In the genomic region with DNA sequence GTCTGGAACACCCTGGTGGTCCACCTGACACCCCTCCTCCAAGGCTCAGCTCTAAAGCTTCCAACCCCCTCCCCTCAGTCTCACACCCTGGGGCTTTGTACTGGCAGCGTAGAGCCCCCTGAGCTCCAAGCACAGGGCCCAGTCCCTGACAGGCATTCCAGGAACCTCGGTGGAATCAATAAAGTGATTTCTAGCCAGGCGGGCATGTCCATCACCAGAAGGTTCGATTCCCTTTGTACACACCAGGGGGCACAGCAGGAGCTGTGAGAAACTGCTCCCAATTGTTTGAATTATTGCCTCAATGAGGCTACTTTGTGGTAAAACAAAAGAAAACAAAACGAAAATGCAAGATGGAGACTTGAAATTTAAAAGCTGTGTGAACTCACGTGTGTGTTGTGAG, we compare ENCODE assay signal across 8 cellular contexts. TPM values are rescaled to one million over a fixed set of nuclear protein-coding genes. Genes with fewer than 3 reads are reported as not detected.
DNase-seq lines count a peak whose midpoint lies in the region; ATAC-seq and TF ChIP-seq lines count a peak whose summit lies in the region.

No MANE protein-coding gene starts in this region.

- DNase-seq in DMS53 (lab: John Stamatoyannopoulos, UW): peak; percentile 64
- DNase-seq in activated CD4-positive, alpha-beta T cell treated with anti-CD3 and anti-CD28 coated beads, Interleukin-2, amount 50 U/mL, for 48 hours: peak; percentile 45 to 56
- DNase-seq in epithelial cell of proximal tubule (ENCODE audit: low read depth): no peak
- DNase-seq in renal cortical epithelial cell (ENCODE audit: low read depth): peak; percentile 55
- no peak for DNase-seq in NCI-H1930 (lab: John Stamatoyannopoulos, UW)
- DNase-seq in NCI-H187 treated with DMSO at 0.1 percent for 48 hours (lab: John Stamatoyannopoulos, UW): no peak

- H3K4me3 ChIP-seq in epithelial cell of proximal tubule (ENCODE audit: low read depth, low read length): no peak overlapping the region

- TF ChIP-seq RAD21 in Ishikawa (IDR thresholded peaks at IDR 0.05; ENCODE audit: low read depth): peak; percentile 58

- TF ChIP-seq CTCF in epithelial cell of proximal tubule (conservative IDR thresholded peaks at IDR 0.05; ENCODE audit: low read depth, low read length): peak; percentile 81

- TF ChIP-seq EP300 in Ishikawa (IDR thresholded peaks at IDR 0.05; ENCODE audit: borderline replicate concordance): no peak

- no peak for ATAC-seq in HG02840 (IDR thresholded peaks at IDR 0.05; ENCODE audit: low FRiP score, unreplicated experiment)

TF ChIP-seq in Ishikawa, 13 proteins besides CTCF, POLR2A, EP300 and RAD21:
- TF ChIP-seq MAX (IDR thresholded peaks at IDR 0.05): no peak
- TF ChIP-seq, protein P1, sequence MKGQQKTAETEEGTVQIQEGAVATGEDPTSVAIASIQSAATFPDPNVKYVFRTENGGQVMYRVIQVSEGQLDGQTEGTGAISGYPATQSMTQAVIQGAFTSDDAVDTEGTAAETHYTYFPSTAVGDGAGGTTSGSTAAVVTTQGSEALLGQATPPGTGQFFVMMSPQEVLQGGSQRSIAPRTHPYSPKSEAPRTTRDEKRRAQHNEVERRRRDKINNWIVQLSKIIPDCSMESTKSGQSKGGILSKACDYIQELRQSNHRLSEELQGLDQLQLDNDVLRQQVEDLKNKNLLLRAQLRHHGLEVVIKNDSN (IDR thresholded peaks at IDR 0.05): no peak
- TF ChIP-seq, protein P2, sequence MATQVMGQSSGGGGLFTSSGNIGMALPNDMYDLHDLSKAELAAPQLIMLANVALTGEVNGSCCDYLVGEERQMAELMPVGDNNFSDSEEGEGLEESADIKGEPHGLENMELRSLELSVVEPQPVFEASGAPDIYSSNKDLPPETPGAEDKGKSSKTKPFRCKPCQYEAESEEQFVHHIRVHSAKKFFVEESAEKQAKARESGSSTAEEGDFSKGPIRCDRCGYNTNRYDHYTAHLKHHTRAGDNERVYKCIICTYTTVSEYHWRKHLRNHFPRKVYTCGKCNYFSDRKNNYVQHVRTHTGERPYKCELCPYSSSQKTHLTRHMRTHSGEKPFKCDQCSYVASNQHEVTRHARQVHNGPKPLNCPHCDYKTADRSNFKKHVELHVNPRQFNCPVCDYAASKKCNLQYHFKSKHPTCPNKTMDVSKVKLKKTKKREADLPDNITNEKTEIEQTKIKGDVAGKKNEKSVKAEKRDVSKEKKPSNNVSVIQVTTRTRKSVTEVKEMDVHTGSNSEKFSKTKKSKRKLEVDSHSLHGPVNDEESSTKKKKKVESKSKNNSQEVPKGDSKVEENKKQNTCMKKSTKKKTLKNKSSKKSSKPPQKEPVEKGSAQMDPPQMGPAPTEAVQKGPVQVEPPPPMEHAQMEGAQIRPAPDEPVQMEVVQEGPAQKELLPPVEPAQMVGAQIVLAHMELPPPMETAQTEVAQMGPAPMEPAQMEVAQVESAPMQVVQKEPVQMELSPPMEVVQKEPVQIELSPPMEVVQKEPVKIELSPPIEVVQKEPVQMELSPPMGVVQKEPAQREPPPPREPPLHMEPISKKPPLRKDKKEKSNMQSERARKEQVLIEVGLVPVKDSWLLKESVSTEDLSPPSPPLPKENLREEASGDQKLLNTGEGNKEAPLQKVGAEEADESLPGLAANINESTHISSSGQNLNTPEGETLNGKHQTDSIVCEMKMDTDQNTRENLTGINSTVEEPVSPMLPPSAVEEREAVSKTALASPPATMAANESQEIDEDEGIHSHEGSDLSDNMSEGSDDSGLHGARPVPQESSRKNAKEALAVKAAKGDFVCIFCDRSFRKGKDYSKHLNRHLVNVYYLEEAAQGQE (IDR thresholded peaks at IDR 0.05; ENCODE audit: low read depth): no peak
- no peak for TF ChIP-seq ZBTB7A (IDR thresholded peaks at IDR 0.05; ENCODE audit: low read depth)
TF ChIP-seq in Ishikawa: peak in this region for 0.

RNA-seq across cellular contexts. Expression of gene SMPD3, which starts 51.8 kb away (rescaled TPM):
- total RNA-seq in epithelial cell of proximal tubule (0.07 TPM in 1 of 2 replicates, not detected in the other), renal cortical epithelial cell (under 0.01 TPM in 1 of 2 replicates, not detected in the other)

Comparison
In these comparisons a context has a peak if more than half of its experiments do, and no peak if none do; other contexts are left out.
1. DNase-seq: peak in DMS53 (single experiment), activated CD4-positive, alpha-beta T cell treated with anti-CD3 and anti-CD28 coated beads, Interleukin-2, amount 50 U/mL, for 48 hours (2 of 2) and renal cortical epithelial cell (single experiment); none in epithelial cell of proximal tubule (single experiment), NCI-H1930 (0 of 2) and NCI-H187 treated with DMSO at 0.1 percent for 48 hours (single experiment).